ENCODE assay signal across 1 cellular context in the genomic region with DNA sequence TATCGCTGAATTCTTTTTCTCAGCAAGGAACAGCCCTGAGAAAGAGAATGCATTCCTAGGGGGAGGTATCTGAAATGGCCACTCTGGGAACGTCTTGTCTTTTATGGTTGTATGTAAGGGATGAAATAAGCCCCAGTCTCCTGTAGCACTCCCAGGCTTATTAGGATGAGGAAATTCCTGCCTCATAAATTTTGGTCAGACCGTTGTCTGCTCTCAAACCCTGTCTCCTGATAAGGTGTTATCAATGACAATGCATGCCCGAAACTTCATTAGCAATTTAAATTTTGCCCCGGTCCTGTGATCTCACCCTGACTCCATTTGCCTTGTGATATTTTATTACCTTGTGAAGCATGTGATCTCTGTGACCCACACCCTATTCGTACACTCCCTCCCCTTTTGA.
A peak's percentile ranks its signal among the peaks of the same experiment; 100 is the strongest.
TF ChIP-seq lines count a peak whose summit lies in the region.
"Not testable (repeated sequence)": the region's sequence is repeated elsewhere in the genome, so short reads cannot be mapped to it uniquely, and the experiment has no call there.

No MANE protein-coding gene starts in this region.

TF ChIP-seq in K562, 482 proteins besides CTCF, POLR2A, EP300 and RAD21 (continued from another document):
- TF ChIP-seq, protein P1, sequence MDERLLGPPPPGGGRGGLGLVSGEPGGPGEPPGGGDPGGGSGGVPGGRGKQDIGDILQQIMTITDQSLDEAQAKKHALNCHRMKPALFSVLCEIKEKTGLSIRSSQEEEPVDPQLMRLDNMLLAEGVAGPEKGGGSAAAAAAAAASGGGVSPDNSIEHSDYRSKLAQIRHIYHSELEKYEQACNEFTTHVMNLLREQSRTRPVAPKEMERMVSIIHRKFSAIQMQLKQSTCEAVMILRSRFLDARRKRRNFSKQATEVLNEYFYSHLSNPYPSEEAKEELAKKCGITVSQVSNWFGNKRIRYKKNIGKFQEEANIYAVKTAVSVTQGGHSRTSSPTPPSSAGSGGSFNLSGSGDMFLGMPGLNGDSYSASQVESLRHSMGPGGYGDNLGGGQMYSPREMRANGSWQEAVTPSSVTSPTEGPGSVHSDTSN (CRISPR knock-in tag; IDR thresholded peaks at IDR 0.05; ENCODE audit: low read depth): not testable (repeated sequence)
- TF ChIP-seq, protein P1 (tag; conservative IDR thresholded peaks at IDR 0.05; ENCODE audit: low read depth): peak; percentile 70
- TF ChIP-seq, protein P2, sequence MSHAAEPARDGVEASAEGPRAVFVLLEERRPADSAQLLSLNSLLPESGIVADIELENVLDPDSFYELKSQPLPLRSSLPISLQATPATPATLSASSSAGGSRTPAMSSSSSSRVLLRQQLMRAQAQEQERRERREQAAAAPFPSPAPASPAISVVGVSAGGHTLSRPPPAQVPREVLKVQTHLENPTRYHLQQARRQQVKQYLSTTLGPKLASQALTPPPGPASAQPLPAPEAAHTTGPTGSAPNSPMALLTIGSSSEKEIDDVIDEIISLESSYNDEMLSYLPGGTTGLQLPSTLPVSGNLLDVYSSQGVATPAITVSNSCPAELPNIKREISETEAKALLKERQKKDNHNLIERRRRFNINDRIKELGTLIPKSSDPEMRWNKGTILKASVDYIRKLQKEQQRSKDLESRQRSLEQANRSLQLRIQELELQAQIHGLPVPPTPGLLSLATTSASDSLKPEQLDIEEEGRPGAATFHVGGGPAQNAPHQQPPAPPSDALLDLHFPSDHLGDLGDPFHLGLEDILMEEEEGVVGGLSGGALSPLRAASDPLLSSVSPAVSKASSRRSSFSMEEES (CRISPR knock-in tag; IDR thresholded peaks at IDR 0.05): 0 out of 2 replicates have a peak, but pooled peaks have one; percentile 5
- TF ChIP-seq SMAD4 (CRISPR knock-in tag; conservative IDR thresholded peaks at IDR 0.05): peak; percentile 50
- TF ChIP-seq SOX6 (IDR thresholded peaks at IDR 0.05): 0 out of 2 replicates have a peak, but pooled peaks have one; percentile 25
- TF ChIP-seq MECOM (CRISPR knock-in tag; IDR thresholded peaks at IDR 0.05): peak; percentile 39; the same call in 1 of the 2 replicates
